In the genomic region with DNA sequence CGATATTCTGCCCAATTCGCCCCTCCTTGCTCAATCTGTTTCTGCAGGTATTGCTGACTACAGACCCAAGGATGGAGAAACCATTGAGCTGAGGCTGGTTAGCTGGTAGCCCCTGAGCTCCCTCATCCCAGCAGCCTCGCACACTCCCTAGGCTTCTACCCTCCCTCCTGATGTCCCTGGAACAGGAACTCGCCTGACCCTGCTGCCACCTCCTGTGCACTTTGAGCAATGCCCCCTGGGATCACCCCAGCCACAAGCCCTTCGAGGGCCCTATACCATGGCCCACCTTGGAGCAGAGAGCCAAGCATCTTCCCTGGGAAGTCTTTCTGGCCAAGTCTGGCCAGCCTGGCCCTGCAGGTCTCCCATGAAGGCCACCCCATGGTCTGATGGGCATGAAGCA, we compare ENCODE assay signal across 2 cellular contexts.
TF ChIP-seq lines count a peak whose summit lies in the region.

No MANE protein-coding gene starts in this region.

TF ChIP-seq in GM23338, 12 proteins besides CTCF, POLR2A, EP300 and RAD21 (continues in another document):
- TF ChIP-seq, protein P1, sequence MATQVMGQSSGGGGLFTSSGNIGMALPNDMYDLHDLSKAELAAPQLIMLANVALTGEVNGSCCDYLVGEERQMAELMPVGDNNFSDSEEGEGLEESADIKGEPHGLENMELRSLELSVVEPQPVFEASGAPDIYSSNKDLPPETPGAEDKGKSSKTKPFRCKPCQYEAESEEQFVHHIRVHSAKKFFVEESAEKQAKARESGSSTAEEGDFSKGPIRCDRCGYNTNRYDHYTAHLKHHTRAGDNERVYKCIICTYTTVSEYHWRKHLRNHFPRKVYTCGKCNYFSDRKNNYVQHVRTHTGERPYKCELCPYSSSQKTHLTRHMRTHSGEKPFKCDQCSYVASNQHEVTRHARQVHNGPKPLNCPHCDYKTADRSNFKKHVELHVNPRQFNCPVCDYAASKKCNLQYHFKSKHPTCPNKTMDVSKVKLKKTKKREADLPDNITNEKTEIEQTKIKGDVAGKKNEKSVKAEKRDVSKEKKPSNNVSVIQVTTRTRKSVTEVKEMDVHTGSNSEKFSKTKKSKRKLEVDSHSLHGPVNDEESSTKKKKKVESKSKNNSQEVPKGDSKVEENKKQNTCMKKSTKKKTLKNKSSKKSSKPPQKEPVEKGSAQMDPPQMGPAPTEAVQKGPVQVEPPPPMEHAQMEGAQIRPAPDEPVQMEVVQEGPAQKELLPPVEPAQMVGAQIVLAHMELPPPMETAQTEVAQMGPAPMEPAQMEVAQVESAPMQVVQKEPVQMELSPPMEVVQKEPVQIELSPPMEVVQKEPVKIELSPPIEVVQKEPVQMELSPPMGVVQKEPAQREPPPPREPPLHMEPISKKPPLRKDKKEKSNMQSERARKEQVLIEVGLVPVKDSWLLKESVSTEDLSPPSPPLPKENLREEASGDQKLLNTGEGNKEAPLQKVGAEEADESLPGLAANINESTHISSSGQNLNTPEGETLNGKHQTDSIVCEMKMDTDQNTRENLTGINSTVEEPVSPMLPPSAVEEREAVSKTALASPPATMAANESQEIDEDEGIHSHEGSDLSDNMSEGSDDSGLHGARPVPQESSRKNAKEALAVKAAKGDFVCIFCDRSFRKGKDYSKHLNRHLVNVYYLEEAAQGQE (IDR thresholded peaks at IDR 0.05; ENCODE audit: unreplicated experiment): no peak
- TF ChIP-seq POLR2AphosphoS5 (IDR thresholded peaks at IDR 0.05; ENCODE audit: low read depth) (no peak), JUNB (IDR thresholded peaks at IDR 0.05; ENCODE audit: unreplicated experiment) (no peak), NANOG (IDR thresholded peaks at IDR 0.05; ENCODE audit: borderline replicate concordance) (no peak), ZNF114 (CRISPR knock-in tag; IDR thresholded peaks at IDR 0.05) (no peak), EZH2phosphoT487 (IDR thresholded peaks at IDR 0.05; ENCODE audit: unreplicated experiment) (no peak), STAT1 (IDR thresholded peaks at IDR 0.05; ENCODE audit: unreplicated experiment) (no peak), ZNF331 (CRISPR knock-in tag; IDR thresholded peaks at IDR 0.05; ENCODE audit: low read depth) (no peak), CREB1 (CRISPR knock-in tag; IDR thresholded peaks at IDR 0.05; ENCODE audit: low read depth) (no peak), ETS1 (IDR thresholded peaks at IDR 0.05) (no peak), EZH2 (IDR thresholded peaks at IDR 0.05; ENCODE audit: low read depth, unreplicated experiment) (no peak)

TF ChIP-seq in endothelial cell of umbilical vein, 7 proteins besides CTCF, POLR2A, EP300 and RAD21:
- TF ChIP-seq EZH2 (IDR thresholded peaks at IDR 0.05; ENCODE audit: borderline replicate concordance, low read depth, low read length, severe bottlenecking): no peak
- TF ChIP-seq POLR2AphosphoS5 (IDR thresholded peaks at IDR 0.05; ENCODE audit: insufficient read depth, low read depth, low read length): no peak
- TF ChIP-seq GATA2 (IDR thresholded peaks at IDR 0.05; ENCODE audit: insufficient read depth, insufficient read length, low read depth, low read length): no peak
- TF ChIP-seq MYC (IDR thresholded peaks at IDR 0.05; ENCODE audit: low read depth, low read length): no peak
- no peak for TF ChIP-seq FOS (IDR thresholded peaks at IDR 0.05; ENCODE audit: borderline replicate concordance, insufficient read depth, low read length)
- no peak for TF ChIP-seq JUN (IDR thresholded peaks at IDR 0.05; ENCODE audit: borderline replicate concordance, insufficient read depth, insufficient read length, low read depth)
- no peak for TF ChIP-seq MAX (IDR thresholded peaks at IDR 0.05; ENCODE audit: insufficient read depth, insufficient read length)
